7 cellular contexts compared by ENCODE assay signal in genomic region chr1:39527190-39527579, GRCh38. TPM values are rescaled to one million over a fixed set of nuclear protein-coding genes. Genes with fewer than 3 reads are reported as not detected.
"Had no signal": no experiment of that assay in that cellular context is flagged by ENCODE, and none has a peak within 500 bp of the region (broad histone marks: within the 10 kb centered on the region; RNA-seq: fewer than 3 reads in every experiment).

No MANE protein-coding gene starts in this region.

RNA-seq across cellular contexts. Expression of gene BMP8A, which starts 35.7 kb away (rescaled TPM):
- total RNA-seq: activated CD4-positive, alpha-beta memory T cell treated with anti-CD3 and anti-CD28 coated beads for 36 hours; activated CD4-positive, alpha-beta T cell treated with anti-CD3 and anti-CD28 coated beads, Interleukin-2, amount 10 ng/mL, durations not matched to agents 24 days and 14 days; activated T-helper 1 cell treated with anti-CD3 and anti-CD28 coated beads, Interleukin-12 subunit alpha, Interleukin-12 subunit beta, Interleukin-2, Interleukin-4 antibody, amounts not matched to agents 30 ng/mL and 10 ng/mL and 1 ng/mL, durations not matched to agents 14 hours and 24 hours and 36 hours; ascending aorta; epithelial cell of proximal tubule; psoas muscle; stomach had no signal
